8 cellular contexts compared by ENCODE assay signal in the genomic region with DNA sequence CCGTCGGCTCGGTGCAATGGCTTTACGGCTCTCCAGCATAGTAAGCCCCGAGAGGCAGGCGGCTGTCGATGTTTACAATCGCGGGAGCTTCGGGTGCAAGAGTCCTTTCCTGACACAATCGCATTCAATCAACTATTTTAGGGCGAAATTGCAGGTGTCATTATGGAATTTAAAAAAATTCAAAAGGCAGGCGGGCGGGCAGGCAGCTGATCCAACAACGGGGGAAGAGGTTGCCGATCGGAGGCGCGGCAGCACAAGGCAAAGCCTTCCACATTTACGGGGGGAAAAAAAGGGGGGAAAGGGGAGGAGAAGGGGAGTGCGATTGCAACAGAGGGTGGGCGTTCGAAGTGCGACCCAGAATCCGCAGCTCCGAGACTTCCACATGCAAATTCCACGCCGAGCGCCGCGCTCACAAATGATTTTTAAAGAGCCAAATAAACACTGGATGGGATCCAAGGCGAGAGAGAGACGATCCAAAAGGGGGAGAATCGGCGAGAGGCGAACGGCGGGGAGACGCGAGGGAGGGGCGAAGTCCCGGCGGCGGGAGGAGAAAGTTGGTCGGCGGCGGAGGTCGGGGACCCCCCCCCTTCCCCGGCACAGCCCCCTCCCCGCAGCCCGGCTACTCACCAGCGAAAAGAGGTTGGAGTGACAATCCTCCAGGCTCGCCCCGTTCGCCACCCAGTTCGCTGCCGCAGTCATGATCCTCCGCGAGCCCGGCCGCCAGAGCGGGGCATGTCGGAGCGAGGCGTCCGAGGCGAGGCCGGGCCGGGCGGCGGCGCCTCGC. TPM values are rescaled to one million over a fixed set of nuclear protein-coding genes. Genes with fewer than 3 reads are reported as not detected.
DNase-seq lines count a peak whose midpoint lies in the region; ATAC-seq and TF ChIP-seq lines count a peak whose summit lies in the region.

No MANE protein-coding gene starts in this region.

- DNase-seq in DMS114 treated with DMSO at 0.1 percent for 48 hours (lab: John Stamatoyannopoulos, UW; ENCODE audit: unreplicated experiment) (peak; percentile 45), Kasumi-1 (lab: John Stamatoyannopoulos, UW) (peak; percentile 67 to 84), SK-N-SH (peak; percentile 81), head of caudate nucleus (peak; percentile 38 to 82 (median 62)), osteoblast (ENCODE audit: insufficient read length, low spot score, missing footprints) (peak; percentile 93), type B pancreatic cell (ENCODE audit: extremely low spot score, unreplicated experiment) (peak; percentile 81)

- no peaks in the 10 kb centered on the region for H3K27me3 Mint-ChIP-seq in activated naive CD8-positive, alpha-beta T cell
- peaks cover 4% of the 10 kb centered on the region for H3K27me3 Mint-ChIP-seq in type B pancreatic cell

- H3K4me2 ChIP-seq in SK-N-SH (peak overlapping the region; percentile 78), osteoblast (ENCODE audit: insufficient read depth, low read length) (peak overlapping the region; percentile 95)

- POLR2A ChIA-PET in SK-N-SH (lab: Yijun Ruan, JAX), result interaction anchor here (0.7 kb wide), 1 partner anchor 245 kb away, joined by 3 read pairs; no protein-coding TSS in a partner anchor

- H3K27ac Mint-ChIP-seq in activated naive CD8-positive, alpha-beta T cell, result peak overlapping the region; percentile 96
- peak overlapping the region; percentile 97 for H3K27ac Mint-ChIP-seq in type B pancreatic cell

- no peaks in the 10 kb centered on the region for H3K9me2 ChIP-seq in SK-N-SH

- peaks cover 20% of the 10 kb centered on the region for H3F3A ChIP-seq in SK-N-SH (replicated peaks; ENCODE audit: insufficient read depth)

- WGBS in SK-N-SH (ENCODE audit: low lambda C conversion rate), result under 1% methylated on average over 49 of the region's 73 CpGs

- H3K9me3 ChIP-seq in SK-N-SH, result no peaks in the 10 kb centered on the region
- H3K9me3 ChIP-seq in osteoblast (ENCODE audit: low read depth, low read length), result no peaks in the 10 kb centered on the region

- H3K79me2 ChIP-seq in SK-N-SH (ENCODE audit: insufficient read depth), result peaks cover 52% of the 10 kb centered on the region
- peaks cover 54% of the 10 kb centered on the region for H3K79me2 ChIP-seq in osteoblast (ENCODE audit: insufficient read depth, low read length)

- H3K4me1 ChIP-seq in SK-N-SH (ENCODE audit: control insufficient read depth in 1 of 2, insufficient read depth in 2 of 2, low read depth in 1 of 2, low read length in 1 of 2) (peaks cover 3 to 17% of the 10 kb centered on the region in 2 experiments; a peak in 3 of 4 replicates), osteoblast (ENCODE audit: insufficient read depth, low read length) (peaks cover 22% of the 10 kb centered on the region)

- TF ChIP-seq CTCF in SK-N-SH (IDR thresholded peaks at IDR 0.05) (peak; percentile 24), osteoblast (IDR thresholded peaks at IDR 0.05; ENCODE audit: extremely low read depth, low read depth, low read length) (no peak), type B pancreatic cell (conservative IDR thresholded peaks at IDR 0.05) (no peak)

- H3K4me3 ChIP-seq in SK-N-SH (ENCODE audit: low read depth in 2 of 2, low read length in 1 of 2), result peak overlapping the region; percentile 80 to 93
- H3K4me3 ChIP-seq in osteoblast (ENCODE audit: insufficient read depth, low read length), result peak overlapping the region; percentile 90

- H3K27me3 ChIP-seq in SK-N-SH (ENCODE audit: insufficient read depth) (no peaks in the 10 kb centered on the region), osteoblast (ENCODE audit: insufficient read depth, low read length) (no peaks in the 10 kb centered on the region)

- peak; percentile 25 for ATAC-seq in GM21786 (IDR thresholded peaks at IDR 0.05; ENCODE audit: unreplicated experiment)

- no peaks in the 10 kb centered on the region for H3K9me3 Mint-ChIP-seq in activated naive CD8-positive, alpha-beta T cell (ENCODE audit: low read depth)
- H3K9me3 Mint-ChIP-seq in type B pancreatic cell, result no peaks in the 10 kb centered on the region

- H3K4me3 Mint-ChIP-seq in activated naive CD8-positive, alpha-beta T cell, result peak overlapping the region; percentile 99
- peak overlapping the region; percentile 96 for H3K4me3 Mint-ChIP-seq in type B pancreatic cell

- CTCF ChIA-PET in SK-N-SH (lab: Yijun Ruan, JAX), result interaction anchor here (0.6 to 1.9 kb wide), 18 partner anchors 10 to 1983 kb away, joined by 3 to 8 read pairs (median 4); no protein-coding TSS in a partner anchor

- H3K4me1 Mint-ChIP-seq in activated naive CD8-positive, alpha-beta T cell (ENCODE audit: low read depth), result peaks cover 31% of the 10 kb centered on the region
- peaks cover 40% of the 10 kb centered on the region for H3K4me1 Mint-ChIP-seq in type B pancreatic cell (ENCODE audit: unreplicated experiment)

- no peak for TF ChIP-seq RAD21 in SK-N-SH (IDR thresholded peaks at IDR 0.05; ENCODE audit: low read length)

- H3K9ac ChIP-seq in SK-N-SH, result peak overlapping the region; percentile 88

- no peaks in the 10 kb centered on the region for H3K36me3 Mint-ChIP-seq in activated naive CD8-positive, alpha-beta T cell
- H3K36me3 Mint-ChIP-seq in type B pancreatic cell, result peaks cover 1% of the 10 kb centered on the region

- TF ChIP-seq EP300 in SK-N-SH (IDR thresholded peaks at IDR 0.05; ENCODE audit: borderline replicate concordance in 1 of 2, low read depth in 1 of 2, low read length in 1 of 2), result no peak

- H3K27ac ChIP-seq in SK-N-SH (ENCODE audit: low read depth in 2 of 2, low read length in 1 of 2), result peak overlapping the region; percentile 80 to 86
- peak overlapping the region; percentile 76 for H3K27ac ChIP-seq in osteoblast (ENCODE audit: low read depth, low read length)

- intact Hi-C loops in head of caudate nucleus (cut with DNase I), result loop anchor here (5.0 to 10.0 kb wide), 2 partner anchors 326 to 428 kb away; no protein-coding TSS in a partner anchor

- H3K36me3 ChIP-seq in SK-N-SH (replicated peaks in 1 of 2; ENCODE audit: control insufficient read depth in 1 of 2, insufficient read depth in 2 of 2, low read length in 1 of 2) (no peaks in the 10 kb centered on the region), osteoblast (ENCODE audit: insufficient read depth, low read length) (no peaks in the 10 kb centered on the region)

- H4K20me1 ChIP-seq in SK-N-SH (ENCODE audit: insufficient read depth), result peaks cover 51% of the 10 kb centered on the region
- peaks cover 45% of the 10 kb centered on the region for H4K20me1 ChIP-seq in osteoblast (ENCODE audit: insufficient read depth, low read length)

- H2AFZ ChIP-seq in SK-N-SH (ENCODE audit: low read depth) (0 out of 2 replicates have a peak overlapping the region, but pooled peaks have one; percentile 23), osteoblast (ENCODE audit: low read length) (peak overlapping the region; percentile 57)

TF ChIP-seq in SK-N-SH, 30 proteins besides CTCF, POLR2A, EP300 and RAD21:
- peak; percentile 69 for TF ChIP-seq NFIC (IDR thresholded peaks at IDR 0.05; ENCODE audit: borderline replicate concordance)
- 0 out of 2 replicates have a peak, but pooled peaks have one; percentile 1 for TF ChIP-seq GATA2 (CRISPR knock-in tag; IDR thresholded peaks at IDR 0.05)
- no peak for TF ChIP-seq RCOR1 (IDR thresholded peaks at IDR 0.05; ENCODE audit: low read length)
- TF ChIP-seq SMC3 (IDR thresholded peaks at IDR 0.05; ENCODE audit: low read depth, low read length), result no peak
- no peak for TF ChIP-seq TEAD4 (IDR thresholded peaks at IDR 0.05; ENCODE audit: borderline replicate concordance, insufficient read depth)
- TF ChIP-seq TAF1 (IDR thresholded peaks at IDR 0.05; ENCODE audit: borderline replicate concordance, low read depth, low read length), result no peak
- TF ChIP-seq MXI1 (IDR thresholded peaks at IDR 0.05; ENCODE audit: low read depth, low read length), result peak; percentile 6; the same call in 1 of the 2 replicates
- TF ChIP-seq TCF12 (IDR thresholded peaks at IDR 0.05), result 0 out of 2 replicates have a peak, but pooled peaks have one; percentile 4
- TF ChIP-seq MAX (IDR thresholded peaks at IDR 0.05; ENCODE audit: low read depth), result peak; percentile 36; the same call in 1 of the 2 replicates

RNA-seq across cellular contexts. Expression of gene MED13L, which starts 0.9 kb away (rescaled TPM):
- 17.1 and 26.3 TPM in 2 replicates for polyA plus RNA-seq in SK-N-SH (2012; rRNA removed)
- 18.4 and 19.1 TPM in 2 replicates for polyA plus RNA-seq in SK-N-SH (2012; cell fraction: cytosol; rRNA removed)
- 24.4 and 38.6 TPM in 2 replicates for polyA plus RNA-seq in SK-N-SH (2012; cell fraction: nucleus; rRNA removed)
- total RNA-seq in osteoblast, result 359 and 476 TPM in 2 replicates
- 87.8 and 97.7 TPM in 2 replicates for total RNA-seq in type B pancreatic cell (ENCODE audit: low replicate concordance)

Comparison
In these comparisons a context has a peak if more than half of its experiments do, and no peak if none do; other contexts are left out.
1. Peak in every context shown above with its lines: DNase-seq, ATAC-seq, H3K4me3 ChIP-seq and H3K27ac ChIP-seq.